28 cellular contexts compared by ENCODE assay signal in the genomic region with DNA sequence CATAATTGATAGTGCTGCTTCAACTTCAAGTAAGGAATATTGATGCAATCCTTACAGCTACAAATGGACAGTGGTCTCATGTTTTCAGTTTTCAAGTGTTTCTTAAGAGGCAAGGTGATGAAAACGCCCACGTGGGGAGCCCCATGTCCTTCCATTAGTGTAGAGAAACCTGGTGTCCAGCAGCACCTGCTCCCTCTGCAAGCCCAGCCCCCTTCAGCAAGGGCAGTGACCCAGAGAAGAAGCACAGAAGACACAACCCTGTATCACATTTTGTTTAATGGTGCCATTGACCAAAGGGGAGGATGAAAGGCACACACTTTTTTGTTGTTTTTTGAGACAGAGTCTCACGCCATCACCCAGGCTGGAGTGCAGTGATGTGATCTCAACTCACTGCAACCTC.
"Had no signal": no experiment of that assay in that cellular context is flagged by ENCODE, and none has a peak within 500 bp of the region (broad histone marks: within the 10 kb centered on the region; RNA-seq: fewer than 3 reads in every experiment).

No MANE protein-coding gene starts in this region.

- H3K27ac ChIP-seq: stomach, suprapubic skin, testis, thoracic aorta, thyroid gland, tibial artery, transverse colon, upper lobe of left lung, upper lobe of right lung, uterus, vagina had no signal

- H3K9me3 ChIP-seq: stomach, suprapubic skin, testis, thoracic aorta, thyroid gland, tibial artery, tibial nerve, transverse colon, upper lobe of left lung, upper lobe of right lung, uterus, vagina had no signal

- H3K36me3 Mint-ChIP-seq: stimulated activated memory B cell treated with anti-CD40 and anti-IgM and Interleukin-4, amounts not matched to agents 10 μg/mL and 1 μg/mL and 100 μg/mL, for 72 hours; stimulated activated naive B cell treated with anti-CD40 and anti-IgM and Interleukin-4, amounts not matched to agents 10 μg/mL and 1 μg/mL and 100 μg/mL, for 72 hours had no signal

- H3K27me3 Mint-ChIP-seq: stimulated activated naive CD8-positive, alpha-beta T cell treated with anti-CD3 and anti-CD28 coated beads, Interleukin-15, Interleukin-2, amounts not matched to agents 100 ng/mL and 50 ng/mL, for 24 hours; type B pancreatic cell had no signal

- H3K27me3 ChIP-seq: stomach, suprapubic skin, testis, thyroid gland, tibial artery, tibial nerve, transverse colon, upper lobe of left lung, upper lobe of right lung, uterus, vagina had no signal

- H3K9me3 Mint-ChIP-seq: type B pancreatic cell had no signal

- H3K4me3 Mint-ChIP-seq: stimulated activated effector memory CD8-positive, alpha-beta T cell treated with anti-CD3 and anti-CD28 coated beads, Interleukin-12 subunit alpha, Interleukin-12 subunit beta, amount 100 ng/mL, for 72 hours; stimulated activated memory B cell treated with anti-CD40 and anti-IgM and Interleukin-4, amounts not matched to agents 10 μg/mL and 1 μg/mL and 100 μg/mL, for 72 hours; stimulated activated naive B cell treated with anti-CD40 and anti-IgM and Interleukin-4, amounts not matched to agents 10 μg/mL and 1 μg/mL and 100 μg/mL, for 72 hours; stimulated activated naive CD8-positive, alpha-beta T cell treated with anti-CD3 and anti-CD28 coated beads, Interleukin-15, amount 100 ng/mL, for 72 hours; stimulated activated naive CD8-positive, alpha-beta T cell treated with anti-CD3 and anti-CD28 coated beads, Interleukin-15, Interleukin-2, amounts not matched to agents 100 ng/mL and 50 ng/mL, for 24 hours; type B pancreatic cell had no signal

- DNase-seq: stimulated activated CD4-positive, alpha-beta T cell treated with anti-CD3 and anti-CD28 coated beads, Interleukin-2, amount 100 ng/mL, for 48 hours; stimulated activated CD4-positive, alpha-beta T cell treated with anti-CD3 and anti-CD28 coated beads, Interleukin-4, amount 100 ng/mL, for 1 hour; stimulated activated CD4-positive, alpha-beta T cell treated with anti-CD3 and anti-CD28 coated beads, Interleukin-4, amount 100 ng/mL, for 24 hours; stimulated activated CD4-positive, alpha-beta T cell treated with anti-CD3 and anti-CD28 coated beads, Interleukin-4, amount 100 ng/mL, for 4 hours; stimulated activated CD8-positive, alpha-beta memory T cell treated with anti-CD3 and anti-CD28 coated beads, Interleukin-4, amount 100 ng/mL, for 48 hours; stimulated activated naive B cell treated with anti-CD40 and anti-IgM and Interleukin-4, amounts not matched to agents 10 μg/mL and 1 μg/mL and 100 μg/mL, for 72 hours; stimulated activated naive CD4-positive, alpha-beta T cell; stimulated activated naive CD4-positive, alpha-beta T cell treated with Interleukin-2 at 50 U/mL for 16 hours; stimulated activated naive CD8-positive, alpha-beta T cell treated with anti-CD3 and anti-CD28 coated beads, Interleukin-15, amount 100 ng/mL, for 72 hours; stimulated activated naive CD8-positive, alpha-beta T cell treated with anti-CD3 and anti-CD28 coated beads, Interleukin-15, Interleukin-2, amounts not matched to agents 100 U/mL and 50 U/mL, for 24 hours; stomach; substantia nigra; testis; thyroid gland; tibial artery; transverse colon; trophoblast cell; upper lobe of left lung; upper lobe of right lung; uterus had no signal

- H3K4me1 Mint-ChIP-seq: stimulated activated memory B cell treated with anti-CD40 and anti-IgM and Interleukin-4, amounts not matched to agents 10 μg/mL and 1 μg/mL and 100 μg/mL, for 72 hours; stimulated activated naive B cell treated with anti-CD40 and anti-IgM and Interleukin-4, amounts not matched to agents 10 μg/mL and 1 μg/mL and 100 μg/mL, for 72 hours; stimulated activated naive CD8-positive, alpha-beta T cell treated with anti-CD3 and anti-CD28 coated beads, Interleukin-15, amount 100 ng/mL, for 72 hours had no signal

- H3K36me3 ChIP-seq: uterus had no signal

- H3K4me3 ChIP-seq: stomach, suprapubic skin, testis, thoracic aorta, thyroid gland, tibial artery, tibial nerve, transverse colon, upper lobe of left lung, upper lobe of right lung, uterus, vagina had no signal

- H3K27ac Mint-ChIP-seq: stimulated activated effector memory CD8-positive, alpha-beta T cell treated with anti-CD3 and anti-CD28 coated beads, Interleukin-12 subunit alpha, Interleukin-12 subunit beta, amount 100 ng/mL, for 72 hours; stimulated activated memory B cell treated with anti-CD40 and anti-IgM and Interleukin-4, amounts not matched to agents 10 μg/mL and 1 μg/mL and 100 μg/mL, for 72 hours; stimulated activated naive B cell treated with anti-CD40 and anti-IgM and Interleukin-4, amounts not matched to agents 10 μg/mL and 1 μg/mL and 100 μg/mL, for 72 hours; stimulated activated naive CD8-positive, alpha-beta T cell treated with anti-CD3 and anti-CD28 coated beads, Interleukin-15, amount 100 ng/mL, for 72 hours; stimulated activated naive CD8-positive, alpha-beta T cell treated with anti-CD3 and anti-CD28 coated beads, Interleukin-15, Interleukin-2, amounts not matched to agents 100 ng/mL and 50 ng/mL, for 24 hours; type B pancreatic cell had no signal

- H3K4me1 ChIP-seq: stomach, suprapubic skin, testis, tibial artery, transverse colon, upper lobe of right lung, uterus, vagina had no signal
